ENCODE assay signal across 16 cellular contexts in genomic region chr19:4986056-4986455, GRCh38. TPM values are rescaled to one million over a fixed set of nuclear protein-coding genes. Genes with fewer than 3 reads are reported as not detected.
DNase-seq lines count a peak whose midpoint lies in the region; ATAC-seq and TF ChIP-seq lines count a peak whose summit lies in the region.
"Had no signal": no experiment of that assay in that cellular context is flagged by ENCODE, and none has a peak within 500 bp of the region (broad histone marks: within the 10 kb centered on the region; RNA-seq: fewer than 3 reads in every experiment).

No MANE protein-coding gene starts in this region.

- H3K9ac ChIP-seq in BLaER1 = 0 out of 2 replicates have a peak overlapping the region, but pooled peaks have one; percentile 28

- H3K4me1 ChIP-seq in BLaER1 (peaks cover 91% of the 10 kb centered on the region), HEK293 (ENCODE audit: control insufficient read depth, insufficient read depth, low read length) (peaks cover 16% of the 10 kb centered on the region), prostate gland (replicated peaks) (peaks cover 49% of the 10 kb centered on the region)

- H3K9me3 Mint-ChIP-seq in glutamatergic neuron (ENCODE audit: unreplicated experiment) = peaks cover 9% of the 10 kb centered on the region

- peaks cover 9% of the 10 kb centered on the region for H3K27me3 Mint-ChIP-seq in glutamatergic neuron (ENCODE audit: unreplicated experiment)
- H3K27me3 Mint-ChIP-seq: CD4-positive, CD25-positive, alpha-beta regulatory T cell had no signal

- H3K27me3 ChIP-seq in BLaER1 (no peaks in the 10 kb centered on the region), prostate gland (replicated peaks; ENCODE audit: insufficient read depth) (no peaks in the 10 kb centered on the region)
- H3K27me3 ChIP-seq: SJCRH30 had no signal

- H3K4me1 Mint-ChIP-seq in glutamatergic neuron (ENCODE audit: low read depth, unreplicated experiment) = peaks cover 54% of the 10 kb centered on the region

- H4K20me1 ChIP-seq in BLaER1 = peaks cover 100% of the 10 kb centered on the region

- H3K27ac ChIP-seq in BLaER1 = no peak overlapping the region
- H3K27ac ChIP-seq in HEK293 (ENCODE audit: extremely low read depth, low read depth, low read length) = peak overlapping the region; percentile 20; the same call in 1 of the 2 replicates
- H3K27ac ChIP-seq in prostate gland = peak overlapping the region; percentile 80 to 85
- H3K27ac ChIP-seq: HL-60, PC-9, SJCRH30 had no signal

- H3K4me2 ChIP-seq in BLaER1 = peak overlapping the region; percentile 85
- H3K4me2 ChIP-seq: PC-9 had no signal

- H3K4me3 ChIP-seq in BLaER1 = no peak overlapping the region
- H3K4me3 ChIP-seq in HEK293 (ENCODE audit: low read depth, low read length) = no peak overlapping the region
- H3K4me3 ChIP-seq in prostate gland = no peak overlapping the region
- H3K4me3 ChIP-seq: PC-9, SJCRH30 had no signal

- ATAC-seq in HG02840 (IDR thresholded peaks at IDR 0.05; ENCODE audit: low FRiP score, unreplicated experiment) = no peak

- TF ChIP-seq CTCF in HEK293 (tag by site-specific recombination; IDR thresholded peaks at IDR 0.05) (no peak), glutamatergic neuron (IDR thresholded peaks at IDR 0.05; ENCODE audit: partially characterized antibody, unreplicated experiment) (no peak), prostate gland (IDR thresholded peaks at IDR 0.05) (no peak)

- no peak for TF ChIP-seq POLR2A in prostate gland (IDR thresholded peaks at IDR 0.05)

- H3K27ac Mint-ChIP-seq in glutamatergic neuron (ENCODE audit: unreplicated experiment) = peak overlapping the region; percentile 17

- POLR2A ChIA-PET in HEK293 (lab: Yijun Ruan, JAX) = interaction anchor here (1.0 kb wide), 1 partner anchor 58 kb away, joined by 3 read pairs; no protein-coding TSS in a partner anchor

- DNase-seq in glutamatergic neuron (no peak), prostate gland (ENCODE audit: low spot score) (no peak), iPS-NIHi7 (ENCODE audit: extremely low spot score) (no peak), amygdala (lab: John Stamatoyannopoulos, UW) (no peak)
- DNase-seq: CD4-positive, CD25-positive, alpha-beta regulatory T cell; EL; NCI-H1436 treated with DMSO at 0.1 percent for 48 hours; NCI-H2029 treated with DMSO at 0.1 percent for 48 hours; NCI-H510A; NCI-H774; PC-9; SJCRH30 had no signal

- H3K36me3 ChIP-seq in BLaER1 (peaks cover 20% of the 10 kb centered on the region; the same call in 1 of the 2 replicates), HEK293 (ENCODE audit: control insufficient read depth in 2 of 2, insufficient read depth in 1 of 2, low read length in 2 of 2) (no peaks in the 10 kb centered on the region; a peak in 1 of 3 replicates), prostate gland (no peaks in the 10 kb centered on the region)
- H3K36me3 ChIP-seq: SJCRH30 had no signal

- CTCF ChIA-PET in HEK293 (lab: Yijun Ruan, JAX) = interaction anchor here (0.6 to 3.7 kb wide), 4 partner anchors 16 to 1164 kb away, joined by 3 to 21 read pairs (median 3); no protein-coding TSS in a partner anchor

- intact Hi-C loops in prostate gland (cut with DNase I) = no loop called here

- 86% methylated on average over 19 of the region's 19 CpGs for WGBS in prostate gland

- no peaks in the 10 kb centered on the region for H3K9me3 ChIP-seq in BLaER1
- H3K9me3 ChIP-seq in HEK293 (ENCODE audit: control insufficient read depth, insufficient read depth, low read depth, low read length) = no peaks in the 10 kb centered on the region
- no peaks in the 10 kb centered on the region for H3K9me3 ChIP-seq in prostate gland
- H3K9me3 ChIP-seq: SJCRH30 had no signal

- no peaks in the 10 kb centered on the region for H3K36me3 Mint-ChIP-seq in glutamatergic neuron (ENCODE audit: unreplicated experiment)

- no peak overlapping the region for H3K4me3 Mint-ChIP-seq in glutamatergic neuron (ENCODE audit: unreplicated experiment)
- H3K4me3 Mint-ChIP-seq: CD4-positive, CD25-positive, alpha-beta regulatory T cell had no signal

TF ChIP-seq in HEK293, 187 proteins besides CTCF, POLR2A, EP300 and RAD21:
- TF ChIP-seq ZNF138 (tag by site-specific recombination; IDR thresholded peaks at IDR 0.05; ENCODE audit: borderline replicate concordance) = no peak
- TF ChIP-seq ZNF324 (tag by site-specific recombination; IDR thresholded peaks at IDR 0.05) = no peak
- TF ChIP-seq ZNF302 (tag by site-specific recombination; IDR thresholded peaks at IDR 0.05; ENCODE audit: low read depth) = no peak
- TF ChIP-seq ZNF266 (tag by site-specific recombination; IDR thresholded peaks at IDR 0.05; ENCODE audit: low read depth) = no peak
- no peak for TF ChIP-seq EGR2 (tag by site-specific recombination; IDR thresholded peaks at IDR 0.05; ENCODE audit: low read depth)
- TF ChIP-seq ZNF174 (tag by site-specific recombination; IDR thresholded peaks at IDR 0.05) = no peak
- TF ChIP-seq ZNF2 (tag by site-specific recombination; IDR thresholded peaks at IDR 0.05) = no peak
- no peak for TF ChIP-seq ZNF404 (tag by site-specific recombination; IDR thresholded peaks at IDR 0.05)
- no peak for TF ChIP-seq ZNF16 (tag by site-specific recombination; IDR thresholded peaks at IDR 0.05; ENCODE audit: low read depth)
- TF ChIP-seq, protein P1, sequence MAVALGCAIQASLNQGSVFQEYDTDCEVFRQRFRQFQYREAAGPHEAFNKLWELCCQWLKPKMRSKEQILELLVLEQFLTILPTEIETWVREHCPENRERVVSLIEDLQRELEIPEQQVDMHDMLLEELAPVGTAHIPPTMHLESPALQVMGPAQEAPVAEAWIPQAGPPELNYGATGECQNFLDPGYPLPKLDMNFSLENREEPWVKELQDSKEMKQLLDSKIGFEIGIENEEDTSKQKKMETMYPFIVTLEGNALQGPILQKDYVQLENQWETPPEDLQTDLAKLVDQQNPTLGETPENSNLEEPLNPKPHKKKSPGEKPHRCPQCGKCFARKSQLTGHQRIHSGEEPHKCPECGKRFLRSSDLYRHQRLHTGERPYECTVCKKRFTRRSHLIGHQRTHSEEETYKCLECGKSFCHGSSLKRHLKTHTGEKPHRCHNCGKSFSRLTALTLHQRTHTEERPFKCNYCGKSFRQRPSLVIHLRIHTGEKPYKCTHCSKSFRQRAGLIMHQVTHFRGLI (tag by site-specific recombination; IDR thresholded peaks at IDR 0.05) = no peak
- no peak for TF ChIP-seq ZNF621 (tag by site-specific recombination; IDR thresholded peaks at IDR 0.05)
- TF ChIP-seq, protein P2, sequence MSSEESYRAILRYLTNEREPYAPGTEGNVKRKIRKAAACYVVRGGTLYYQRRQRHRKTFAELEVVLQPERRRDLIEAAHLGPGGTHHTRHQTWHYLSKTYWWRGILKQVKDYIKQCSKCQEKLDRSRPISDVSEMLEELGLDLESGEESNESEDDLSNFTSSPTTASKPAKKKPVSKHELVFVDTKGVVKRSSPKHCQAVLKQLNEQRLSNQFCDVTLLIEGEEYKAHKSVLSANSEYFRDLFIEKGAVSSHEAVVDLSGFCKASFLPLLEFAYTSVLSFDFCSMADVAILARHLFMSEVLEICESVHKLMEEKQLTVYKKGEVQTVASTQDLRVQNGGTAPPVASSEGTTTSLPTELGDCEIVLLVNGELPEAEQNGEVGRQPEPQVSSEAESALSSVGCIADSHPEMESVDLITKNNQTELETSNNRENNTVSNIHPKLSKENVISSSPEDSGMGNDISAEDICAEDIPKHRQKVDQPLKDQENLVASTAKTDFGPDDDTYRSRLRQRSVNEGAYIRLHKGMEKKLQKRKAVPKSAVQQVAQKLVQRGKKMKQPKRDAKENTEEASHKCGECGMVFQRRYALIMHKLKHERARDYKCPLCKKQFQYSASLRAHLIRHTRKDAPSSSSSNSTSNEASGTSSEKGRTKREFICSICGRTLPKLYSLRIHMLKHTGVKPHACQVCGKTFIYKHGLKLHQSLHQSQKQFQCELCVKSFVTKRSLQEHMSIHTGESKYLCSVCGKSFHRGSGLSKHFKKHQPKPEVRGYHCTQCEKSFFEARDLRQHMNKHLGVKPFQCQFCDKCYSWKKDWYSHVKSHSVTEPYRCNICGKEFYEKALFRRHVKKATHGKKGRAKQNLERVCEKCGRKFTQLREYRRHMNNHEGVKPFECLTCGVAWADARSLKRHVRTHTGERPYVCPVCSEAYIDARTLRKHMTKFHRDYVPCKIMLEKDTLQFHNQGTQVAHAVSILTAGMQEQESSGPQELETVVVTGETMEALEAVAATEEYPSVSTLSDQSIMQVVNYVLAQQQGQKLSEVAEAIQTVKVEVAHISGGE (tag by site-specific recombination; conservative IDR thresholded peaks at IDR 0.05; ENCODE audit: low read depth) = no peak
- no peak for TF ChIP-seq ZFP37 (tag by site-specific recombination; IDR thresholded peaks at IDR 0.05)
- no peak for TF ChIP-seq ZBTB10 (tag by site-specific recombination; IDR thresholded peaks at IDR 0.05)

RNA-seq across cellular contexts. Expression of gene KDM4B, which starts 17.1 kb away (rescaled TPM):
- total RNA-seq in glutamatergic neuron (ENCODE audit: unreplicated experiment) (153 TPM), prostate gland (100 to 1,000 TPM in 1 of 2 donors, 10 to 100 TPM in 1; 74.6 to 136 TPM)
